ENCODE assay signal across 8 cellular contexts in genomic region chr7:41943098-41943577, GRCh38.
DNase-seq lines count a peak whose midpoint lies in the region; ATAC-seq and TF ChIP-seq lines count a peak whose summit lies in the region.

No MANE protein-coding gene starts in this region.

- TF ChIP-seq CTCF in GM23338 (conservative IDR thresholded peaks at IDR 0.05; ENCODE audit: low read depth in 2 of 2) (peak; percentile 95 to 97), SK-N-SH (IDR thresholded peaks at IDR 0.05) (peak; percentile 100), upper lobe of right lung (IDR thresholded peaks at IDR 0.05) (peak; percentile 97)

- no peaks in the 10 kb centered on the region for H3K79me2 ChIP-seq in GM23338 (replicated peaks; ENCODE audit: insufficient read depth)
- no peaks in the 10 kb centered on the region for H3K79me2 ChIP-seq in Karpas-422 (ENCODE audit: low read length)
- no peaks in the 10 kb centered on the region for H3K79me2 ChIP-seq in SK-N-SH (ENCODE audit: insufficient read depth)
- no peaks in the 10 kb centered on the region for H3K79me2 ChIP-seq in trophoblast cell (ENCODE audit: control insufficient read depth, insufficient read depth, low read length, poor library complexity)

- peak overlapping the region; percentile 55; the same call in 2 of the 3 replicates for H3K4me3 Mint-ChIP-seq in GM23338
- H3K4me3 Mint-ChIP-seq in activated naive CD4-positive, alpha-beta T cell treated with anti-CD3 and anti-CD28 coated beads, Interleukin-2, amount 10 ng/mL, durations not matched to agents 7 days and 5 days = no peak overlapping the region

- no peak overlapping the region for H3K23ac ChIP-seq in trophoblast cell (ENCODE audit: low read length)

- H2BK12ac ChIP-seq in trophoblast cell (ENCODE audit: low read length) = no peak overlapping the region

- H2BK5ac ChIP-seq in trophoblast cell (ENCODE audit: low read depth, low read length, poor library complexity) = no peak overlapping the region

- H3K4me2 ChIP-seq in GM23338 = peak overlapping the region; percentile 73
- no peak overlapping the region for H3K4me2 ChIP-seq in Karpas-422 (ENCODE audit: low read depth, low read length, poor library complexity, severe bottlenecking)
- peak overlapping the region; percentile 72 for H3K4me2 ChIP-seq in SK-N-SH
- peak overlapping the region; percentile 38 for H3K4me2 ChIP-seq in trophoblast cell (ENCODE audit: low read length)

- H3K27ac Mint-ChIP-seq in GM23338 = no peak overlapping the region
- no peak overlapping the region for H3K27ac Mint-ChIP-seq in activated naive CD4-positive, alpha-beta T cell treated with anti-CD3 and anti-CD28 coated beads, Interleukin-2, amount 10 ng/mL, durations not matched to agents 7 days and 5 days

- no peak overlapping the region for H2AK5ac ChIP-seq in trophoblast cell (ENCODE audit: low read length)

- H3K18ac ChIP-seq in trophoblast cell (ENCODE audit: low read length) = no peak overlapping the region

- TF ChIP-seq RAD21 in SK-N-SH (IDR thresholded peaks at IDR 0.05; ENCODE audit: low read length) = peak; percentile 87

- peaks cover 16% of the 10 kb centered on the region for H3K4me1 Mint-ChIP-seq in GM23338
- H3K4me1 Mint-ChIP-seq in activated naive CD4-positive, alpha-beta T cell treated with anti-CD3 and anti-CD28 coated beads, Interleukin-2, amount 10 ng/mL, durations not matched to agents 7 days and 5 days = peaks cover 5% of the 10 kb centered on the region

- H3K9me2 ChIP-seq in GM23338 (ENCODE audit: insufficient read depth) (no peaks in the 10 kb centered on the region), Karpas-422 (replicated peaks; ENCODE audit: insufficient read depth, low read length) (no peaks in the 10 kb centered on the region), SK-N-SH (no peaks in the 10 kb centered on the region)

- peak; percentile 88 for DNase-seq in GM23338 (ENCODE audit: low spot score)
- DNase-seq in Karpas-422 = peak; percentile 87
- peak; percentile 85 for DNase-seq in SK-N-SH
- DNase-seq in activated naive CD4-positive, alpha-beta T cell treated with anti-CD3 and anti-CD28 coated beads, Interleukin-2, amount 10 ng/mL, durations not matched to agents 7 days and 5 days = peak; percentile 78
- DNase-seq in Right ventricle myocardium superior = peak; percentile 88
- DNase-seq in trophoblast cell = peak; percentile 67 to 88
- peak; percentile 90 for DNase-seq in upper lobe of right lung

- no peak overlapping the region for H3K4ac ChIP-seq in trophoblast cell (ENCODE audit: low read depth, low read length)

- H4K8ac ChIP-seq in trophoblast cell (ENCODE audit: low read depth, low read length) = no peak overlapping the region

- H2BK120ac ChIP-seq in trophoblast cell (ENCODE audit: insufficient read depth, low read length, poor library complexity) = no peak overlapping the region

- H3K36me3 Mint-ChIP-seq in GM23338 (ENCODE audit: low read depth) = no peaks in the 10 kb centered on the region
- H3K36me3 Mint-ChIP-seq in activated naive CD4-positive, alpha-beta T cell treated with anti-CD3 and anti-CD28 coated beads, Interleukin-2, amount 10 ng/mL, durations not matched to agents 7 days and 5 days = no peaks in the 10 kb centered on the region

- no peak overlapping the region for H4K12ac ChIP-seq in trophoblast cell (ENCODE audit: low read depth, low read length)

- no peaks in the 10 kb centered on the region; the same call in 2 of the 3 replicates for H3K9me3 Mint-ChIP-seq in GM23338
- H3K9me3 Mint-ChIP-seq in activated naive CD4-positive, alpha-beta T cell treated with anti-CD3 and anti-CD28 coated beads, Interleukin-2, amount 10 ng/mL, durations not matched to agents 7 days and 5 days = no peaks in the 10 kb centered on the region

- H2AFZ ChIP-seq in GM23338 (peak overlapping the region; percentile 94), Karpas-422 (ENCODE audit: low read length) (no peak overlapping the region), SK-N-SH (ENCODE audit: low read depth) (peak overlapping the region; percentile 68), trophoblast cell (ENCODE audit: insufficient read depth, low read length, poor library complexity) (no peak overlapping the region)

- H3K27me3 ChIP-seq in GM23338 (ENCODE audit: insufficient read depth) (no peaks in the 10 kb centered on the region), Karpas-422 (ENCODE audit: low read length) (no peaks in the 10 kb centered on the region), SK-N-SH (ENCODE audit: insufficient read depth) (no peaks in the 10 kb centered on the region), trophoblast cell (ENCODE audit: insufficient read depth, low read length) (no peaks in the 10 kb centered on the region), upper lobe of right lung (no peaks in the 10 kb centered on the region)

- H4K20me1 ChIP-seq in GM23338 (replicated peaks; ENCODE audit: insufficient read depth) (no peaks in the 10 kb centered on the region), Karpas-422 (ENCODE audit: insufficient read depth, low read depth, low read length) (no peaks in the 10 kb centered on the region), SK-N-SH (ENCODE audit: insufficient read depth) (no peaks in the 10 kb centered on the region)

- ATAC-seq in GM23338 = peak; percentile 83
- ATAC-seq in Right ventricle myocardium superior (ENCODE audit: poor library complexity) = peak; percentile 96
- peak; percentile 94 for ATAC-seq in upper lobe of right lung

- H3K27ac ChIP-seq in GM23338 (ENCODE audit: low read depth) = no peak overlapping the region
- no peak overlapping the region for H3K27ac ChIP-seq in Karpas-422 (ENCODE audit: low read length)
- no peak overlapping the region for H3K27ac ChIP-seq in SK-N-SH (ENCODE audit: low read depth in 2 of 2, low read length in 1 of 2)
- no peak overlapping the region for H3K27ac ChIP-seq in trophoblast cell (ENCODE audit: low read depth, low read length)
- no peak overlapping the region for H3K27ac ChIP-seq in upper lobe of right lung

- CTCF ChIA-PET in SK-N-SH (lab: Yijun Ruan, JAX) = interaction anchor here (0.6 to 5.0 kb wide), 45 partner anchors 8 to 1711 kb away, joined by 3 to 83 read pairs (median 4); partner anchors contain the start of genes MRPL32 and PSMA2
- CTCF ChIA-PET in activated naive CD4-positive, alpha-beta T cell treated with anti-CD3 and anti-CD28 coated beads, Interleukin-2, amount 10 ng/mL, durations not matched to agents 7 days and 5 days (lab: Charles Lee) = interaction anchor here (0.6 to 2.4 kb wide), 12 partner anchors 9 to 1897 kb away, joined by 3 to 15 read pairs (median 4); partner anchors contain the start of genes MRPL32 and PSMA2

- H3K4me3 ChIP-seq in GM23338 (peak overlapping the region; percentile 49), Karpas-422 (ENCODE audit: low read length) (no peak overlapping the region), SK-N-SH (ENCODE audit: low read depth in 2 of 2, low read length in 1 of 2) (peak overlapping the region; percentile 34 to 43), trophoblast cell (ENCODE audit: low read depth, low read length) (no peak overlapping the region), upper lobe of right lung (peak overlapping the region; percentile 30)

- H3K79me1 ChIP-seq in trophoblast cell (ENCODE audit: low read length) = no peaks in the 10 kb centered on the region

- no peaks in the 10 kb centered on the region for H3F3A ChIP-seq in GM23338 (replicated peaks; ENCODE audit: low read depth)
- no peaks in the 10 kb centered on the region for H3F3A ChIP-seq in SK-N-SH (replicated peaks; ENCODE audit: insufficient read depth)

- no peak overlapping the region for H4K91ac ChIP-seq in trophoblast cell (ENCODE audit: low read depth, low read length)

- no peaks in the 10 kb centered on the region for H3K27me3 Mint-ChIP-seq in GM23338 (ENCODE audit: insufficient read depth, low read depth, poor library complexity)
- H3K27me3 Mint-ChIP-seq in activated naive CD4-positive, alpha-beta T cell treated with anti-CD3 and anti-CD28 coated beads, Interleukin-2, amount 10 ng/mL, durations not matched to agents 7 days and 5 days = peaks cover 35% of the 10 kb centered on the region

- H3K4me1 ChIP-seq in ES-I3 (ENCODE audit: insufficient read depth, low read length) (0 out of 2 replicates have a peak, but pooled peaks cover 7% of the 10 kb centered on the region), GM23338 (ENCODE audit: insufficient read depth) (peaks cover 14% of the 10 kb centered on the region; the same call in 1 of the 2 replicates), Karpas-422 (ENCODE audit: low read length) (peaks cover under 1% of the 10 kb centered on the region), SK-N-SH (ENCODE audit: control insufficient read depth in 1 of 2, insufficient read depth in 2 of 2, low read depth in 1 of 2, low read length in 1 of 2) (peaks cover 0 to 3% of the 10 kb centered on the region in 2 experiments; a peak in 1 of 4 replicates), trophoblast cell (ENCODE audit: control insufficient read depth in 1 of 2, insufficient read depth in 2 of 2, low read length in 2 of 2) (peaks cover 2 to 4% of the 10 kb centered on the region in 2 experiments), upper lobe of right lung (peaks cover 17% of the 10 kb centered on the region)

- H3K14ac ChIP-seq in trophoblast cell (ENCODE audit: low read length) = no peak overlapping the region

- intact Hi-C loops in Right ventricle myocardium superior (cut with DNase I) = loop anchor here (5.0 kb wide), 2 partner anchors 34 to 899 kb away; no protein-coding TSS in a partner anchor
- intact Hi-C loops in upper lobe of right lung (cut with DNase I) = loop anchor here (10.0 kb wide), 1 partner anchor 942 kb away; no protein-coding TSS in a partner anchor

- under 1% methylated on average over 16 of the region's 16 CpGs for WGBS in SK-N-SH (ENCODE audit: low lambda C conversion rate)
- WGBS in trophoblast cell (ENCODE audit: extremely low coverage, insufficient coverage, insufficient read length) = no CpG with 5 or more reads among the region's 16 CpGs

- no peaks in the 10 kb centered on the region for H3K9me3 ChIP-seq in ES-I3 (ENCODE audit: control insufficient read depth, insufficient read depth, low read length)
- no peaks in the 10 kb centered on the region for H3K9me3 ChIP-seq in Karpas-422 (ENCODE audit: low read length)
- no peaks in the 10 kb centered on the region for H3K9me3 ChIP-seq in SK-N-SH
- no peaks in the 10 kb centered on the region for H3K9me3 ChIP-seq in trophoblast cell (ENCODE audit: insufficient read depth, low read depth, low read length)
- no peaks in the 10 kb centered on the region for H3K9me3 ChIP-seq in upper lobe of right lung

- POLR2A ChIA-PET in SK-N-SH (lab: Yijun Ruan, JAX) = no interaction called here

- peak overlapping the region; percentile 17; the same call in 1 of the 2 replicates for H3K9ac ChIP-seq in ES-I3 (ENCODE audit: low read depth, low read length)
- no peak overlapping the region for H3K9ac ChIP-seq in Karpas-422 (ENCODE audit: low read length)
- H3K9ac ChIP-seq in SK-N-SH = no peak overlapping the region
- H3K9ac ChIP-seq in trophoblast cell (ENCODE audit: low read length) = no peak overlapping the region

- H3K36me3 ChIP-seq in ES-I3 (ENCODE audit: insufficient read depth, low read length) = no peaks in the 10 kb centered on the region
- H3K36me3 ChIP-seq in GM23338 (ENCODE audit: insufficient read depth) = no peaks in the 10 kb centered on the region
- H3K36me3 ChIP-seq in Karpas-422 (ENCODE audit: insufficient read depth, low read length) = no peaks in the 10 kb centered on the region
- H3K36me3 ChIP-seq in SK-N-SH (replicated peaks in 1 of 2; ENCODE audit: control insufficient read depth in 1 of 2, insufficient read depth in 2 of 2, low read length in 1 of 2) = no peaks in the 10 kb centered on the region
- no peaks in the 10 kb centered on the region for H3K36me3 ChIP-seq in trophoblast cell (ENCODE audit: control insufficient read depth in 1 of 2, insufficient read depth in 2 of 2, low read length in 2 of 2)
- no peaks in the 10 kb centered on the region for H3K36me3 ChIP-seq in upper lobe of right lung

- TF ChIP-seq EP300 in SK-N-SH (IDR thresholded peaks at IDR 0.05; ENCODE audit: borderline replicate concordance in 1 of 2, low read depth in 1 of 2, low read length in 1 of 2) = no peak

Comparison
In these comparisons a context has a peak if more than half of its experiments do, and no peak if none do; other contexts are left out.
1. H2AFZ ChIP-seq: peak in GM23338 (single experiment) and SK-N-SH (single experiment); none in Karpas-422 (single experiment) and trophoblast cell (single experiment).
2. H3K4me3 ChIP-seq: peak in GM23338 (single experiment), SK-N-SH (2 of 2) and upper lobe of right lung (single experiment); none in Karpas-422 (single experiment) and trophoblast cell (single experiment).
3. Peak in every context shown above with its lines, with median percentiles within 50 percentile points of each other: ATAC-seq, DNase-seq and CTCF ChIP-seq.